Comparison of ENCODE assay signal across 23 cellular contexts in the genomic region with DNA sequence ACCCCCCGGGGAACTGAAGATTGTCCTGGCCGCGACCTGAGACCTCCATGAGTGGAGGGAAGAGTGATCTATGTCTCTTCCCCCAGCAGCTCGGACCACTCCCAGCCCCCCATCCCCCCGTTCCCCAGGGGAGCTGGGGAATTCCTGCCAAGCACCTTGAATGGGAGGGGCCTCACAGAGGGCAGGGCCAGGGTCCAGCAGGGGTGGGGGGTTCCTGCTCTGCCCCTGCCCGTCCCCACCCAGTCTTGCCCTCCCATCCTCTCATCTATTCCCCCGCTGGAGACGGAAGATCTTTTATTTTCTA. TPM values are rescaled to one million over a fixed set of nuclear protein-coding genes. Genes with fewer than 3 reads are reported as not detected.
DNase-seq lines count a peak whose midpoint lies in the region; ATAC-seq, FAIRE-seq and TF ChIP-seq lines count a peak whose summit lies in the region.
"Had no signal": no experiment of that assay in that cellular context is flagged by ENCODE, and none has a peak within 500 bp of the region (broad histone marks: within the 10 kb centered on the region; RNA-seq: fewer than 3 reads in every experiment).

No MANE protein-coding gene starts in this region.

- peaks cover 31% of the 10 kb centered on the region for H3K36me3 ChIP-seq in PC-3 (ENCODE audit: low read depth, low read length)
- H3K36me3 ChIP-seq in K562 (ENCODE audit: control insufficient read depth, insufficient read depth, low read length) = peaks cover 71% of the 10 kb centered on the region

- in situ Hi-C loops in K562 (cut with MboI) = no loop called here

- no peaks in the 10 kb centered on the region for H3K9me3 ChIP-seq in PC-3 (ENCODE audit: low read length)
- H3K9me3 ChIP-seq in K562 (replicated peaks; ENCODE audit: control insufficient read depth, insufficient read depth, low read depth, low read length) = no peaks in the 10 kb centered on the region
- H3K9me3 ChIP-seq: SK-N-SH had no signal

- TF ChIP-seq RAD21 in K562 (CRISPR knock-in tag; conservative IDR thresholded peaks at IDR 0.05 in 1 of 2, IDR thresholded peaks at IDR 0.05 in 1 of 2) = no peak

- POLR2A ChIA-PET in PC-3 (lab: Charles Lee; ENCODE audit: unreplicated experiment) (no interaction called here), K562 (lab: Yijun Ruan, JAX) (interaction anchor here (1.1 to 5.9 kb wide), 5 partner anchors 8 to 28 kb away, joined by 3 to 72 read pairs (median 7); partner anchors contain the start of gene TUFM)

- H3K4me1 Mint-ChIP-seq in activated naive CD4-positive, alpha-beta T cell treated with anti-CD3 and anti-CD28 coated beads, Interleukin-2, amount 10 ng/mL, durations not matched to agents 7 days and 5 days = no peaks in the 10 kb centered on the region
- H3K4me1 Mint-ChIP-seq in stimulated activated naive B cell treated with anti-CD40 and anti-IgM and Interleukin-4, amounts not matched to agents 10 μg/mL and 1 μg/mL and 100 μg/mL, for 72 hours = peaks cover 10 to 16% of the 10 kb centered on the region in 2 donors

- H3K4me2 ChIP-seq in PC-3 (ENCODE audit: low read length) (no peak overlapping the region), K562 (ENCODE audit: insufficient read depth, low read length) (no peak overlapping the region)
- H3K4me2 ChIP-seq: SK-N-SH had no signal

- peaks cover 32 to 46% of the 10 kb centered on the region in 2 donors for H3K36me3 Mint-ChIP-seq in activated naive CD4-positive, alpha-beta T cell treated with anti-CD3 and anti-CD28 coated beads, Interleukin-2, amount 50 U/mL, for 72 hours
- peaks cover 55% of the 10 kb centered on the region for H3K36me3 Mint-ChIP-seq in activated naive CD4-positive, alpha-beta T cell treated with anti-CD3 and anti-CD28 coated beads, Interleukin-2, amount 10 ng/mL, durations not matched to agents 7 days and 5 days
- H3K36me3 Mint-ChIP-seq in stimulated activated naive B cell treated with anti-CD40 and anti-IgM and Interleukin-4, amounts not matched to agents 10 μg/mL and 1 μg/mL and 100 μg/mL, for 72 hours = peaks cover 54 to 70% of the 10 kb centered on the region in 2 donors

- H3K9me2 ChIP-seq in PC-3 (replicated peaks; ENCODE audit: low read length) = no peaks in the 10 kb centered on the region
- H3K9me2 ChIP-seq: SK-N-SH had no signal

- no peak for TF ChIP-seq EP300 in K562 (IDR thresholded peaks at IDR 0.05; ENCODE audit: low read length)

- H3K4me3 Mint-ChIP-seq in activated naive CD4-positive, alpha-beta T cell treated with anti-CD3 and anti-CD28 coated beads, Interleukin-2, amount 10 ng/mL, durations not matched to agents 7 days and 5 days = no peak overlapping the region
- H3K4me3 Mint-ChIP-seq in stimulated activated naive B cell treated with anti-CD40 and anti-IgM and Interleukin-4, amounts not matched to agents 10 μg/mL and 1 μg/mL and 100 μg/mL, for 72 hours = no peak overlapping the region
- H3K4me3 Mint-ChIP-seq: CD8-positive, alpha-beta memory T cell; IgD-negative memory B cell had no signal

- TF ChIP-seq CTCF in PC-3 (conservative IDR thresholded peaks at IDR 0.05; ENCODE audit: low read depth, low read length) (no peak), K562 (IDR thresholded peaks at IDR 0.05 in 2 of 3, conservative IDR thresholded peaks at IDR 0.05 in 1 of 3; ENCODE audit: insufficient read depth in 2 of 3, low read depth in 1 of 3, low read length in 3 of 3) (no peak)

- H4K20me1 ChIP-seq in PC-3 (ENCODE audit: low read length) (no peaks in the 10 kb centered on the region), K562 (replicated peaks; ENCODE audit: control insufficient read depth, insufficient read depth, low read length) (peaks cover 13% of the 10 kb centered on the region; the same call in 1 of the 2 replicates)

- H3F3A ChIP-seq in PC-3 (ENCODE audit: low read length, unreplicated experiment) = no peaks in the 10 kb centered on the region

- no peaks in the 10 kb centered on the region for H3K4me1 ChIP-seq in PC-3 (ENCODE audit: insufficient read depth, low read length)
- peaks cover 0 to 20% of the 10 kb centered on the region in 2 experiments; a peak in 2 of 5 replicates for H3K4me1 ChIP-seq in K562 (replicated peaks in 1 of 2; ENCODE audit: control insufficient read depth in 2 of 2, insufficient read depth in 2 of 2, low read length in 2 of 2)

- no peaks in the 10 kb centered on the region for H3K27me3 Mint-ChIP-seq in activated naive CD4-positive, alpha-beta T cell treated with anti-CD3 and anti-CD28 coated beads, Interleukin-2, amount 10 ng/mL, durations not matched to agents 7 days and 5 days
- no peaks in the 10 kb centered on the region for H3K27me3 Mint-ChIP-seq in stimulated activated naive B cell treated with anti-CD40 and anti-IgM and Interleukin-4, amounts not matched to agents 10 μg/mL and 1 μg/mL and 100 μg/mL, for 72 hours
- H3K27me3 Mint-ChIP-seq: CD8-positive, alpha-beta memory T cell; IgD-negative memory B cell had no signal

- BruUV-seq in PC-3 (replicated peaks; lab: Mats Ljungman, UMichigan) = TSS peak; percentile 27
- TSS peak; percentile 25 for BruUV-seq in K562 (replicated peaks; lab: Mats Ljungman, UMichigan)

- H3K9ac ChIP-seq in PC-3 (ENCODE audit: low read length) = no peak overlapping the region
- no peak overlapping the region for H3K9ac ChIP-seq in K562 (ENCODE audit: insufficient read depth in 1 of 2, low read depth in 2 of 2, low read length in 2 of 2)
- H3K9ac ChIP-seq: SK-N-SH had no signal

- no peak for DNase-seq in activated naive CD4-positive, alpha-beta T cell treated with anti-CD3 and anti-CD28 coated beads, Interleukin-2, amount 50 U/mL, for 72 hours (ENCODE audit: low spot score in 2 of 2)
- no peak for DNase-seq in activated naive CD4-positive, alpha-beta T cell treated with anti-CD3 and anti-CD28 coated beads, Interleukin-2, amount 10 ng/mL, durations not matched to agents 7 days and 5 days
- DNase-seq in PC-3 (no peak), K562 (ENCODE audit: extremely low read depth in 1 of 4, low spot score in 3 of 4) (no peak), DMS153 (lab: John Stamatoyannopoulos, UW) (no peak), cerebellum (ENCODE audit: low spot score) (no peak), epidermal melanocyte (ENCODE audit: insufficient read length, low spot score) (no peak)
- no peak for DNase-seq in stimulated activated naive B cell treated with anti-CD40 and anti-IgM and Interleukin-4, amounts not matched to agents 10 μg/mL and 1 μg/mL and 100 μg/mL, for 72 hours
- DNase-seq: CD8-positive, alpha-beta memory T cell; DMS53; GF-D8; Karpas-422; NCI-H1694 treated with DMSO at 0.1 percent for 48 hours; NCI-H2081 treated with DMSO at 0.1 percent for 48 hours; NCI-H446; NCI-H526; RPMI8226; SHP77 treated with DMSO at 0.1 percent for 48 hours; SK-N-SH had no signal

- no peak for TF ChIP-seq POLR2A in K562 (conservative IDR thresholded peaks at IDR 0.05)

- FAIRE-seq in K562 (lab: Jason Lieb, UNC) = no peak
- FAIRE-seq: H54 had no signal

- H3K27ac ChIP-seq in PC-3 (ENCODE audit: low read length) = no peak overlapping the region
- H3K27ac ChIP-seq in K562 (ENCODE audit: extremely low read depth, low read depth, low read length) = no peak overlapping the region
- H3K27ac ChIP-seq: C4-2B had no signal

- H3K27ac Mint-ChIP-seq in activated naive CD4-positive, alpha-beta T cell treated with anti-CD3 and anti-CD28 coated beads, Interleukin-2, amount 50 U/mL, for 72 hours = peak overlapping the region; percentile 15 to 33
- no peak overlapping the region for H3K27ac Mint-ChIP-seq in activated naive CD4-positive, alpha-beta T cell treated with anti-CD3 and anti-CD28 coated beads, Interleukin-2, amount 10 ng/mL, durations not matched to agents 7 days and 5 days
- peak overlapping the region; percentile 67 for H3K27ac Mint-ChIP-seq in stimulated activated naive B cell treated with anti-CD40 and anti-IgM and Interleukin-4, amounts not matched to agents 10 μg/mL and 1 μg/mL and 100 μg/mL, for 72 hours
- H3K27ac Mint-ChIP-seq: CD8-positive, alpha-beta memory T cell; IgD-negative memory B cell had no signal

- H3K27me3 ChIP-seq in PC-3 (ENCODE audit: low read length) = no peaks in the 10 kb centered on the region
- H3K27me3 ChIP-seq in K562 (ENCODE audit: control insufficient read depth in 2 of 2, insufficient read depth in 2 of 2, low read length in 2 of 2) = no peaks in the 10 kb centered on the region

- no peaks in the 10 kb centered on the region for H3K9me1 ChIP-seq in K562 (ENCODE audit: control insufficient read depth, insufficient read depth, low read length)

- 97% methylated on average over 5 of the region's 8 CpGs for WGBS in K562 (ENCODE audit: insufficient coverage, low coverage, missing lambda C conversion rate)

- no peak for ATAC-seq in activated naive CD4-positive, alpha-beta T cell treated with anti-CD3 and anti-CD28 coated beads, Interleukin-2, amount 50 U/mL, for 72 hours
- ATAC-seq in PC-3 (no peak), K562 (no peak; the same call in 1 of the 3 replicates)
- no peak for ATAC-seq in stimulated activated naive B cell treated with anti-CD40 and anti-IgM and Interleukin-4, amounts not matched to agents 10 μg/mL and 1 μg/mL and 100 μg/mL, for 72 hours (replicated peaks)

- H3K9me3 Mint-ChIP-seq in activated naive CD4-positive, alpha-beta T cell treated with anti-CD3 and anti-CD28 coated beads, Interleukin-2, amount 50 U/mL, for 72 hours = no peaks in the 10 kb centered on the region
- H3K9me3 Mint-ChIP-seq in activated naive CD4-positive, alpha-beta T cell treated with anti-CD3 and anti-CD28 coated beads, Interleukin-2, amount 10 ng/mL, durations not matched to agents 7 days and 5 days = no peaks in the 10 kb centered on the region
- no peaks in the 10 kb centered on the region for H3K9me3 Mint-ChIP-seq in stimulated activated naive B cell treated with anti-CD40 and anti-IgM and Interleukin-4, amounts not matched to agents 10 μg/mL and 1 μg/mL and 100 μg/mL, for 72 hours
- H3K9me3 Mint-ChIP-seq: CD8-positive, alpha-beta memory T cell; IgD-negative memory B cell had no signal

- CTCF ChIA-PET in activated naive CD4-positive, alpha-beta T cell treated with anti-CD3 and anti-CD28 coated beads, Interleukin-2, amount 10 ng/mL, durations not matched to agents 7 days and 5 days (lab: Charles Lee) = no interaction called here
- CTCF ChIA-PET in PC-3 (lab: Charles Lee) (no interaction called here), K562 (lab: Yijun Ruan, JAX; ENCODE audit: low intra/inter-chr PET ratio) (no interaction called here)

- H2AFZ ChIP-seq in PC-3 (ENCODE audit: low read length) (no peak overlapping the region), K562 (ENCODE audit: low read depth, low read length) (no peak overlapping the region)

- H3K79me2 ChIP-seq in PC-3 (ENCODE audit: low read length) = no peaks in the 10 kb centered on the region
- peaks cover 3% of the 10 kb centered on the region; the same call in 1 of the 3 replicates for H3K79me2 ChIP-seq in K562 (ENCODE audit: control insufficient read depth, insufficient read depth, low read length)

- no peak overlapping the region for H3K4me3 ChIP-seq in PC-3 (ENCODE audit: low read length)
- H3K4me3 ChIP-seq in K562 = no peak overlapping the region

- intact Hi-C loops in PC-3 (cut with micrococcal nuclease) = no loop called here
- intact Hi-C loops in K562 (cut with micrococcal nuclease) = no loop called here

RNA-seq across cellular contexts. Expression of gene TUFM, which starts 9.4 kb away (rescaled TPM):
- total RNA-seq in activated naive CD4-positive, alpha-beta T cell treated with anti-CD3 and anti-CD28 coated beads, Interleukin-2, amount 50 U/mL, for 72 hours = 100 to 1,000 TPM; 235 to 315 TPM
- total RNA-seq in PC-3 (2014; rRNA removed) (185 and 198 TPM in 2 replicates), K562 (2014; rRNA removed) (366 and 468 TPM in 2 replicates), K562 (2014; rRNA removed; fragmentation: Illumina TruSeq; extraction: Trizol) (202 and 249 TPM in 2 replicates), K562 (2015; rRNA removed; fragmentation: Illumina TruSeq; extraction: Trizol) (255 and 256 TPM in 2 replicates), K562 (2021) (410 and 434 TPM in 2 replicates), cerebellum (43.1 TPM)
- 141 and 307 TPM in 2 replicates for total RNA-seq in K562 (2011; cell fraction: chromatin; rRNA removed; ENCODE audit: low replicate concordance)
- 333 and 347 TPM in 2 replicates for total RNA-seq in K562 (2011; cell fraction: nucleolus; rRNA removed)
- 204 and 233 TPM in 2 replicates for total RNA-seq in K562 (2011; cell fraction: nucleoplasm; rRNA removed)
- polyA plus RNA-seq in K562 (2011; rRNA removed) (174 and 217 TPM in 2 replicates), K562 (2014; fragmentation: Illumina TruSeq; extraction: Trizol) (354 and 374 TPM in 2 replicates), K562 (2014; fragmentation: Nextera tagmentation; extraction: Ambion mirVana) (10 to 100 TPM; 34.1 to 71.2 TPM), K562 (2014; rRNA removed) (275 and 298 TPM in 2 replicates)
- 203 and 308 TPM in 2 replicates for polyA plus RNA-seq in K562 (2011; cell fraction: cytosol; rRNA removed)
- polyA plus RNA-seq in K562 (2011; cell fraction: nucleus; rRNA removed) = 506 and 760 TPM in 2 replicates
- polyA plus RNA-seq in K562 (2012) = 267 and 370 TPM in 2 replicates
- polyA minus RNA-seq in K562 (2011; rRNA and poly(A)+ RNA removed) = 73.7 and 83.7 TPM in 2 replicates
- polyA minus RNA-seq in K562 (2011; cell fraction: cytosol; rRNA and poly(A)+ RNA removed) = 105 and 124 TPM in 2 replicates
- polyA minus RNA-seq in K562 (2011; cell fraction: nucleus; rRNA and poly(A)+ RNA removed) = 69.0 and 71.4 TPM in 2 replicates

RNA-seq across cellular contexts. Expression of gene ATXN2L, which starts 13.9 kb away (rescaled TPM):
- total RNA-seq in activated naive CD4-positive, alpha-beta T cell treated with anti-CD3 and anti-CD28 coated beads, Interleukin-2, amount 50 U/mL, for 72 hours = 100 to 1,000 TPM; 317 to 377 TPM
- total RNA-seq in PC-3 (2014; rRNA removed) (65.8 and 104 TPM in 2 replicates), K562 (2014; rRNA removed) (62.2 and 78.2 TPM in 2 replicates), K562 (2014; rRNA removed; fragmentation: Illumina TruSeq; extraction: Trizol) (37.2 and 38.7 TPM in 2 replicates), K562 (2015; rRNA removed; fragmentation: Illumina TruSeq; extraction: Trizol) (35.7 and 36.4 TPM in 2 replicates), K562 (2021) (233 and 280 TPM in 2 replicates), cerebellum (47.1 TPM)
- 649 and 780 TPM in 2 replicates for total RNA-seq in K562 (2011; cell fraction: chromatin; rRNA removed; ENCODE audit: low replicate concordance)
- 305 and 317 TPM in 2 replicates for total RNA-seq in K562 (2011; cell fraction: nucleolus; rRNA removed)
- 402 and 422 TPM in 2 replicates for total RNA-seq in K562 (2011; cell fraction: nucleoplasm; rRNA removed)
- polyA plus RNA-seq in K562 (2011; rRNA removed) (25.1 and 43.6 TPM in 2 replicates), K562 (2014; fragmentation: Illumina TruSeq; extraction: Trizol) (130 and 193 TPM in 2 replicates), K562 (2014; fragmentation: Nextera tagmentation; extraction: Ambion mirVana) (1 to 10 TPM; 3.8 to 6.5 TPM), K562 (2014; rRNA removed) (115 and 145 TPM in 2 replicates)
- 32.0 and 34.3 TPM in 2 replicates for polyA plus RNA-seq in K562 (2011; cell fraction: cytosol; rRNA removed)
- polyA plus RNA-seq in K562 (2011; cell fraction: nucleus; rRNA removed) = 272 and 340 TPM in 2 replicates
- polyA plus RNA-seq in K562 (2012) = 146 and 261 TPM in 2 replicates
- polyA minus RNA-seq in K562 (2011; rRNA and poly(A)+ RNA removed) = 37.4 and 45.8 TPM in 2 replicates
- 89.4 and 177 TPM in 2 replicates for polyA minus RNA-seq in K562 (2011; cell fraction: cytosol; rRNA and poly(A)+ RNA removed)
- 75.4 and 98.7 TPM in 2 replicates for polyA minus RNA-seq in K562 (2011; cell fraction: nucleus; rRNA and poly(A)+ RNA removed)

RNA-seq across cellular contexts. Expression of gene SH2B1, which starts 26.9 kb away (rescaled TPM):
- 10 to 100 TPM; 41.1 to 55.5 TPM for total RNA-seq in activated naive CD4-positive, alpha-beta T cell treated with anti-CD3 and anti-CD28 coated beads, Interleukin-2, amount 50 U/mL, for 72 hours
- total RNA-seq in PC-3 (2014; rRNA removed) = 22.2 and 24.4 TPM in 2 replicates
- 80.7 and 204 TPM in 2 replicates for total RNA-seq in K562 (2011; cell fraction: chromatin; rRNA removed; ENCODE audit: low replicate concordance)
- total RNA-seq in K562 (2011; cell fraction: nucleolus; rRNA removed) = 124 and 147 TPM in 2 replicates
- total RNA-seq in K562 (2011; cell fraction: nucleoplasm; rRNA removed) = 94.3 and 96.1 TPM in 2 replicates
- total RNA-seq in K562 (2014; rRNA removed) = 24.7 and 25.9 TPM in 2 replicates
- total RNA-seq in K562 (2014; rRNA removed; fragmentation: Illumina TruSeq; extraction: Trizol) = 4.2 and 9.5 TPM in 2 replicates
- 15.3 and 16.8 TPM in 2 replicates for total RNA-seq in K562 (2015; rRNA removed; fragmentation: Illumina TruSeq; extraction: Trizol)
- total RNA-seq in K562 (2021) = 52.5 and 58.2 TPM in 2 replicates
- polyA plus RNA-seq in K562 (2011; rRNA removed) = 12.3 and 23.7 TPM in 2 replicates
- 17.1 and 29.3 TPM in 2 replicates for polyA plus RNA-seq in K562 (2011; cell fraction: cytosol; rRNA removed)
- 163 and 237 TPM in 2 replicates for polyA plus RNA-seq in K562 (2011; cell fraction: nucleus; rRNA removed)
- 36.6 and 51.3 TPM in 2 replicates for polyA plus RNA-seq in K562 (2012)
- 39.4 and 43.6 TPM in 2 replicates for polyA plus RNA-seq in K562 (2014; fragmentation: Illumina TruSeq; extraction: Trizol)
- polyA plus RNA-seq in K562 (2014; fragmentation: Nextera tagmentation; extraction: Ambion mirVana) = under 1 TPM; 0.18 to 0.53 TPM
- polyA plus RNA-seq in K562 (2014; rRNA removed) = 41.7 and 42.5 TPM in 2 replicates
- polyA minus RNA-seq in K562 (2011; rRNA and poly(A)+ RNA removed) = 3.2 and 4.6 TPM in 2 replicates
- 8.1 and 11.8 TPM in 2 replicates for polyA minus RNA-seq in K562 (2011; cell fraction: cytosol; rRNA and poly(A)+ RNA removed)
- 28.5 and 28.7 TPM in 2 replicates for polyA minus RNA-seq in K562 (2011; cell fraction: nucleus; rRNA and poly(A)+ RNA removed)
- total RNA-seq in cerebellum = 14.4 TPM

RNA-seq across cellular contexts. Expression of gene ATP2A1, which starts 41.6 kb away (rescaled TPM):
- 1 to 10 TPM; 4.7 to 7.4 TPM for total RNA-seq in activated naive CD4-positive, alpha-beta T cell treated with anti-CD3 and anti-CD28 coated beads, Interleukin-2, amount 50 U/mL, for 72 hours
- total RNA-seq in PC-3 (2014; rRNA removed) (0.23 and 0.87 TPM in 2 replicates), K562 (2014; rRNA removed) (0.41 and 0.65 TPM in 2 replicates), K562 (2014; rRNA removed; fragmentation: Illumina TruSeq; extraction: Trizol) (0.64 and 0.65 TPM in 2 replicates), K562 (2015; rRNA removed; fragmentation: Illumina TruSeq; extraction: Trizol) (0.65 and 1.9 TPM in 2 replicates), K562 (2021) (2.3 and 2.6 TPM in 2 replicates), cerebellum (0.18 TPM)
- total RNA-seq in K562 (2011; cell fraction: chromatin; rRNA removed; ENCODE audit: low replicate concordance) = 19.9 and 68.6 TPM in 2 replicates
- total RNA-seq in K562 (2011; cell fraction: nucleolus; rRNA removed) = 13.0 and 15.8 TPM in 2 replicates
- 17.7 and 18.4 TPM in 2 replicates for total RNA-seq in K562 (2011; cell fraction: nucleoplasm; rRNA removed)
- polyA plus RNA-seq in K562 (2011; rRNA removed) (1.2 and 3.1 TPM in 2 replicates), K562 (2014; fragmentation: Illumina TruSeq; extraction: Trizol) (1.8 TPM in 2 replicates), K562 (2014; fragmentation: Nextera tagmentation; extraction: Ambion mirVana) (under 1 TPM; 0.25 to 0.58 TPM), K562 (2014; rRNA removed) (1.4 and 1.8 TPM in 2 replicates)
- polyA plus RNA-seq in K562 (2011; cell fraction: cytosol; rRNA removed) = 1.5 and 2.5 TPM in 2 replicates
- 27.8 and 31.5 TPM in 2 replicates for polyA plus RNA-seq in K562 (2011; cell fraction: nucleus; rRNA removed)
- polyA plus RNA-seq in K562 (2012) = 2.8 and 6.1 TPM in 2 replicates
- 0.60 and 2.1 TPM in 2 replicates for polyA minus RNA-seq in K562 (2011; rRNA and poly(A)+ RNA removed)
- polyA minus RNA-seq in K562 (2011; cell fraction: cytosol; rRNA and poly(A)+ RNA removed) = 0.76 and 1.4 TPM in 2 replicates
- 2.0 and 4.8 TPM in 2 replicates for polyA minus RNA-seq in K562 (2011; cell fraction: nucleus; rRNA and poly(A)+ RNA removed)
- total RNA-seq: M059J had no signal
- polyA plus RNA-seq: CD8-positive, alpha-beta memory T cell; IgD-negative memory B cell had no signal
